In genomic region chr2:41535575-41535974, GRCh38 we compare ENCODE assay signal across 34 cellular contexts.
"Had no signal": no experiment of that assay in that cellular context is flagged by ENCODE, and none has a peak within 500 bp of the region (broad histone marks: within the 10 kb centered on the region; RNA-seq: fewer than 3 reads in every experiment).

No MANE protein-coding gene starts in this region.

- H3K9me3 ChIP-seq: MG63 had no signal

- H3K27me3 ChIP-seq: MG63 had no signal

- H3K4me3 ChIP-seq: MG63 had no signal

- DNase-seq: Karpas-422, Kasumi-1, MG63, MM.1S, MV-4-11, NCI-H1048, NCI-H1092, NCI-H1092 treated with DMSO at 0.1 percent for 48 hours, NCI-H1105, NCI-H1105 treated with DMSO at 0.1 percent for 48 hours, NCI-H1417, NCI-H1417 treated with DMSO at 0.1 percent for 48 hours, NCI-H1436, NCI-H1436 treated with DMSO at 0.1 percent for 48 hours, NCI-H146, NCI-H1694, NCI-H1694 treated with DMSO at 0.1 percent for 48 hours, NCI-H187, NCI-H187 treated with DMSO at 0.1 percent for 48 hours, NCI-H1930, NCI-H2029, NCI-H2029 treated with DMSO at 0.1 percent for 48 hours, NCI-H2081, NCI-H2081 treated with DMSO at 0.1 percent for 48 hours, NCI-H2107, NCI-H2171, NCI-H2171 treated with DMSO at 0.1 percent for 48 hours, NCI-H2227 treated with DMSO at 0.1 percent for 48 hours, NCI-H226, NCI-H345, NCI-H446, NCI-H446 treated with DMSO at 0.1 percent for 48 hours, NCI-H510A, NCI-H510A treated with DMSO at 0.1 percent for 48 hours had no signal

- H3K36me3 ChIP-seq: MG63 had no signal
